In genomic region chr7:106062006-106062405, GRCh38 we compare ENCODE assay signal across 15 cellular contexts. TPM values are rescaled to one million over a fixed set of nuclear protein-coding genes. Genes with fewer than 3 reads are reported as not detected.
A peak's percentile ranks its signal among the peaks of the same experiment; 100 is the strongest.
DNase-seq lines count a peak whose midpoint lies in the region; TF ChIP-seq lines count a peak whose summit lies in the region.
"Had no signal": no experiment of that assay in that cellular context is flagged by ENCODE, and none has a peak within 500 bp of the region (broad histone marks: within the 10 kb centered on the region; RNA-seq: fewer than 3 reads in every experiment).

No MANE protein-coding gene starts in this region.

- no peak overlapping the region for H3K27ac Mint-ChIP-seq in activated naive CD4-positive, alpha-beta T cell treated with anti-CD3 and anti-CD28 coated beads, Interleukin-2, amount 10 ng/mL, durations not matched to agents 7 days and 5 days
- H3K27ac Mint-ChIP-seq: activated T-helper 1 cell treated with anti-CD3 and anti-CD28 coated beads, Interleukin-12 subunit alpha, Interleukin-12 subunit beta, Interleukin-2, Interleukin-4 antibody, amounts not matched to agents 30 ng/mL and 10 ng/mL and 1 ng/mL, durations not matched to agents 14 hours and 24 hours and 36 hours; immature natural killer cell had no signal

- no peak overlapping the region for H2AFZ ChIP-seq in SU-DHL-6 (ENCODE audit: low read depth, low read length, severe bottlenecking)

- H3K4me1 ChIP-seq in esophagus squamous epithelium (peaks cover 63 to 100% (median 85%) of the 10 kb centered on the region in 3 donors), stomach smooth muscle (ENCODE audit: control insufficient read depth, insufficient read depth, low read length) (peaks cover 76% of the 10 kb centered on the region)

- DNase-seq in activated naive CD4-positive, alpha-beta T cell treated with anti-CD3 and anti-CD28 coated beads, Interleukin-2, amount 10 ng/mL, durations not matched to agents 7 days and 5 days, result peak; percentile 1
- DNase-seq in activated naive CD4-positive, alpha-beta T cell (lab: John Stamatoyannopoulos, UW), result no peak
- no peak for DNase-seq in esophagus squamous epithelium (lab: John Stamatoyannopoulos, UW)
- no peak for DNase-seq in pons (ENCODE audit: low spot score)
- DNase-seq in glomerular visceral epithelial cell (ENCODE audit: extremely low spot score), result no peak
- no peak for DNase-seq in activated CD4-positive, alpha-beta T cell treated with anti-CD3 and anti-CD28 coated beads, Interleukin-2, amount 50 U/mL, for 48 hours
- DNase-seq: activated CD4-positive, CD25-positive, alpha-beta regulatory T cell treated with anti-CD3 and anti-CD28 coated beads, Interleukin-2, amount 50 U/mL, for 72 hours; Caco-2; foreskin melanocyte; immature natural killer cell; NCI-H2107; stimulated activated CD4-positive, alpha-beta T cell treated with anti-CD3 and anti-CD28 coated beads, Interleukin-12 subunit alpha, Interleukin-12 subunit beta, amount 100 ng/mL, for 4 hours had no signal

- H3K4me1 Mint-ChIP-seq in activated naive CD4-positive, alpha-beta T cell treated with anti-CD3 and anti-CD28 coated beads, Interleukin-2, amount 10 ng/mL, durations not matched to agents 7 days and 5 days, result peaks cover 50% of the 10 kb centered on the region

- H3K9me2 ChIP-seq in SU-DHL-6 (replicated peaks; ENCODE audit: insufficient read depth, low read length), result no peaks in the 10 kb centered on the region

- H3K4me2 ChIP-seq in SU-DHL-6 (ENCODE audit: low read depth, low read length, poor library complexity, severe bottlenecking), result peak overlapping the region; percentile 52

- no peaks in the 10 kb centered on the region for H3K9me3 Mint-ChIP-seq in activated naive CD4-positive, alpha-beta T cell treated with anti-CD3 and anti-CD28 coated beads, Interleukin-2, amount 10 ng/mL, durations not matched to agents 7 days and 5 days
- H3K9me3 Mint-ChIP-seq: activated T-helper 1 cell treated with anti-CD3 and anti-CD28 coated beads, Interleukin-12 subunit alpha, Interleukin-12 subunit beta, Interleukin-2, Interleukin-4 antibody, amounts not matched to agents 30 ng/mL and 10 ng/mL and 1 ng/mL, durations not matched to agents 14 hours and 24 hours and 36 hours; immature natural killer cell had no signal

- H3K9ac ChIP-seq in SU-DHL-6 (ENCODE audit: low read length), result peak overlapping the region; percentile 62
- H3K9ac ChIP-seq in stomach smooth muscle (ENCODE audit: low read length in 2 of 2), result no peak overlapping the region

- H3K9me3 ChIP-seq in SU-DHL-6 (ENCODE audit: insufficient read depth, low read length), result 0 out of 2 replicates have a peak, but pooled peaks cover 7% of the 10 kb centered on the region
- H3K9me3 ChIP-seq in esophagus squamous epithelium, result no peaks in the 10 kb centered on the region
- H3K9me3 ChIP-seq in stomach smooth muscle (ENCODE audit: control insufficient read depth in 2 of 2, low read length in 2 of 2), result no peaks in the 10 kb centered on the region
- H3K9me3 ChIP-seq: Caco-2 had no signal

- peaks cover 23% of the 10 kb centered on the region for H3K79me2 ChIP-seq in SU-DHL-6 (ENCODE audit: insufficient read depth, low read length)

- no peaks in the 10 kb centered on the region for H3K27me3 ChIP-seq in SU-DHL-6 (ENCODE audit: low read length)
- no peaks in the 10 kb centered on the region for H3K27me3 ChIP-seq in esophagus squamous epithelium
- no peaks in the 10 kb centered on the region for H3K27me3 ChIP-seq in stomach smooth muscle (ENCODE audit: control insufficient read depth in 1 of 2, insufficient read depth in 2 of 2, low read length in 2 of 2)

- 50 to 70% methylated on average over 1 to 4 of the region's 7 CpGs for WGBS in esophagus squamous epithelium, 2 donors

- H3K36me3 ChIP-seq in SU-DHL-6 (ENCODE audit: low read length), result peaks cover 5% of the 10 kb centered on the region; the same call in 1 of the 2 replicates
- no peaks in the 10 kb centered on the region for H3K36me3 ChIP-seq in esophagus squamous epithelium
- H3K36me3 ChIP-seq in stomach smooth muscle (ENCODE audit: control insufficient read depth in 2 of 2, insufficient read depth in 2 of 2, low read length in 2 of 2), result no peaks in the 10 kb centered on the region

- peak overlapping the region; percentile 97 for H3K27ac ChIP-seq in SU-DHL-6 (ENCODE audit: low read depth, low read length)
- H3K27ac ChIP-seq in esophagus squamous epithelium, result peak overlapping the region; percentile 82 to 91 (median 84)
- H3K27ac ChIP-seq in stomach smooth muscle (ENCODE audit: low read length), result peak overlapping the region; percentile 37

- intact Hi-C loops in esophagus squamous epithelium (cut with DNase I), result loop anchor here (10.0 kb wide), 1 partner anchor 53 kb away; the partner anchor contains the start of gene SYPL1

- H3K4me3 ChIP-seq in SU-DHL-6 (ENCODE audit: insufficient read depth, low read length, poor library complexity, severe bottlenecking), result peak overlapping the region; percentile 3
- H3K4me3 ChIP-seq in esophagus squamous epithelium, result no peak overlapping the region
- H3K4me3 ChIP-seq in stomach smooth muscle (ENCODE audit: low read length in 2 of 2), result no peak overlapping the region

- H3K36me3 Mint-ChIP-seq in activated naive CD4-positive, alpha-beta T cell treated with anti-CD3 and anti-CD28 coated beads, Interleukin-2, amount 10 ng/mL, durations not matched to agents 7 days and 5 days, result no peaks in the 10 kb centered on the region
- H3K36me3 Mint-ChIP-seq: immature natural killer cell had no signal

- H3F3A ChIP-seq in SU-DHL-6 (ENCODE audit: insufficient read depth), result peaks cover 81% of the 10 kb centered on the region

- H3K27me3 Mint-ChIP-seq in activated naive CD4-positive, alpha-beta T cell treated with anti-CD3 and anti-CD28 coated beads, Interleukin-2, amount 10 ng/mL, durations not matched to agents 7 days and 5 days, result no peaks in the 10 kb centered on the region

- no peaks in the 10 kb centered on the region for H4K20me1 ChIP-seq in SU-DHL-6 (ENCODE audit: low read depth, low read length)

- TF ChIP-seq POLR2A in esophagus squamous epithelium (IDR thresholded peaks at IDR 0.05), result no peak

- TF ChIP-seq CTCF in SU-DHL-6 (IDR thresholded peaks at IDR 0.05; ENCODE audit: insufficient read depth, low read length, poor library complexity, severe bottlenecking) (no peak), esophagus squamous epithelium (IDR thresholded peaks at IDR 0.05) (peak in 1 of 6 experiments; percentile 14)

- CTCF ChIA-PET in activated naive CD4-positive, alpha-beta T cell treated with anti-CD3 and anti-CD28 coated beads, Interleukin-2, amount 10 ng/mL, durations not matched to agents 7 days and 5 days (lab: Charles Lee), result interaction anchor here (1.9 to 8.2 kb wide), 2 partner anchors 13 to 91 kb away, joined by 4 to 190 read pairs; no protein-coding TSS in a partner anchor

- H3K4me3 Mint-ChIP-seq in activated naive CD4-positive, alpha-beta T cell treated with anti-CD3 and anti-CD28 coated beads, Interleukin-2, amount 10 ng/mL, durations not matched to agents 7 days and 5 days, result no peak overlapping the region
- H3K4me3 Mint-ChIP-seq: activated T-helper 1 cell treated with anti-CD3 and anti-CD28 coated beads, Interleukin-12 subunit alpha, Interleukin-12 subunit beta, Interleukin-2, Interleukin-4 antibody, amounts not matched to agents 30 ng/mL and 10 ng/mL and 1 ng/mL, durations not matched to agents 14 hours and 24 hours and 36 hours; immature natural killer cell had no signal

RNA-seq across cellular contexts. Expression of gene SYPL1, which starts 50.1 kb away (rescaled TPM):
- total RNA-seq in esophagus squamous epithelium, result 100 to 1,000 TPM; 105 to 170 (median 148) TPM

Comparison
In these comparisons a context has a peak if more than half of its experiments do, and no peak if none do; other contexts are left out.
1. H3K27ac ChIP-seq: peak in every context shown above with its lines; median percentile 97 in SU-DHL-6; 84 in esophagus squamous epithelium; 37 in stomach smooth muscle.